In the genomic region with DNA sequence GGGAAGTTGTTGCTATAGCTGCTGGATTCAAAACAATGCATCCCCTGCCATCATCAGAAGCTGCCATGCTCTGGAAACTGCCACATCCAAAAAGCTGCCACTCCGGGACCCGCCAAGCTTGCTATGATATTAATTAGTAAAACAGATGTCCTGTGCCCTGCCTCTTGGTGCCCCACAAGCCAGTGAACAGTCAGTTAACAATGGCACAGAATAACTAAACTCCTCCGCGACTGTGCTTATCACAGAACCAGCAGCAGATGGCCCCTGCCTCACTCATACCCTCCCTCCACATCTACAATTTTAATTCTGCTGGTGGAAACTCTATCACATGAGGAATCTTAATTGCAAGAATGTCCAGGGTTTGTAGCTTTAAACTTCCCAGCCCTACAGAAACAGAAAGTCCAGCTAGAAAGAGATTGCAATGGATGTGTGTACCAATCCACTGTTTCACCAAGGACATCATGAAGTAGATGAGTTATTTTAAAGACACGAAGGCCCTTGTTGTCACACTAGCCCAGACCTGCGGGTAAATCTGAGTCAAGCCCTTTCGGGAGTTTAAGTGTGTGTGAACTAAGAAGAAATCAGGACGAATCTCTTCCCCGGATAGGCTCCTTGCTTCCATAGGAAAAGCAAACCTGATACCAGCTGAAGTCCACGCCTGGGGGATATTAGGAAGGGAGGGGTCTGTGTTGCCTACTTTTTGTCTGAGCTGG, we compare ENCODE assay signal across 19 cellular contexts. TPM values are rescaled to one million over a fixed set of nuclear protein-coding genes. Genes with fewer than 3 reads are reported as not detected.
DNase-seq lines count a peak whose midpoint lies in the region; ATAC-seq, FAIRE-seq and TF ChIP-seq lines count a peak whose summit lies in the region.
"Had no signal": no experiment of that assay in that cellular context is flagged by ENCODE, and none has a peak within 500 bp of the region (broad histone marks: within the 10 kb centered on the region; RNA-seq: fewer than 3 reads in every experiment).

No MANE protein-coding gene starts in this region.

- H3K23ac ChIP-seq in IMR-90 (ENCODE audit: low read depth, low read length): no peak overlapping the region

- no peaks in the 10 kb centered on the region for H3K27me3 ChIP-seq in IMR-90 (ENCODE audit: control insufficient read depth, insufficient read depth, low read length)
- no peaks in the 10 kb centered on the region for H3K27me3 ChIP-seq in PC-3 (ENCODE audit: low read length)
- no peaks in the 10 kb centered on the region for H3K27me3 ChIP-seq in endothelial cell of umbilical vein (ENCODE audit: control insufficient read depth in 2 of 2, insufficient read depth in 2 of 2, low read length in 2 of 2)
- no peaks in the 10 kb centered on the region for H3K27me3 ChIP-seq in neuron (ENCODE audit: insufficient read depth, low read length)
- H3K27me3 ChIP-seq in pancreas: no peaks in the 10 kb centered on the region
- H3K27me3 ChIP-seq: tibial artery had no signal

- H3K36me3 ChIP-seq in IMR-90 (ENCODE audit: control insufficient read depth, insufficient read depth, low read length) (no peaks in the 10 kb centered on the region), PC-3 (ENCODE audit: low read depth, low read length) (no peaks in the 10 kb centered on the region), endothelial cell of umbilical vein (ENCODE audit: control insufficient read depth in 2 of 2, extremely low read depth in 1 of 2, insufficient read depth in 2 of 2, low read length in 2 of 2) (no peaks in the 10 kb centered on the region), neuron (ENCODE audit: insufficient read depth, low read length) (no peaks in the 10 kb centered on the region), pancreas (no peaks in the 10 kb centered on the region)
- H3K36me3 ChIP-seq: tibial artery had no signal

- 0 out of 2 replicates have a peak overlapping the region, but pooled peaks have one; percentile 17 for H2AK5ac ChIP-seq in IMR-90 (ENCODE audit: low read depth, low read length)

- DNase-seq in IMR-90 (no peak), PC-3 (no peak), endothelial cell of umbilical vein (ENCODE audit: low read depth, low spot score) (no peak), mesenteric fat pad (ENCODE audit: low spot score) (no peak), pancreas (no peak), chondrocyte (ENCODE audit: low spot score) (no peak), glomerular visceral epithelial cell (ENCODE audit: extremely low spot score) (no peak)
- DNase-seq: activated CD4-positive, alpha-beta T cell treated with anti-CD3 and anti-CD28 coated beads, Interleukin-2, amount 50 U/mL, for 4 hours; amniotic stem cell; EL; Kasumi-1; NCI-H1436 treated with DMSO at 0.1 percent for 48 hours; NCI-H526 treated with DMSO at 0.1 percent for 48 hours; stimulated activated CD4-positive, alpha-beta T cell treated with anti-CD3 and anti-CD28 coated beads, Interleukin-2, amount 100 ng/mL, for 24 hours; T1000; tibial artery had no signal

- intact Hi-C loops in IMR-90 (cut with micrococcal nuclease) (loop anchor here (1.0 to 10.0 kb wide), 4 partner anchors 227 to 730 kb away; a partner anchor contains a TSS), PC-3 (cut with micrococcal nuclease) (loop anchor here (1.0 to 5.0 kb wide), 3 partner anchors 414 to 596 kb away; no protein-coding TSS in a partner anchor), endothelial cell of umbilical vein (cut with micrococcal nuclease) (loop anchor here (1.0 to 2.0 kb wide), 3 partner anchors 395 to 731 kb away; no protein-coding TSS in a partner anchor), pancreas (cut with DNase I) (no loop called here)

- TF ChIP-seq POLR2A in IMR-90 (IDR thresholded peaks at IDR 0.05; ENCODE audit: low read depth, low read length) (no peak), endothelial cell of umbilical vein (IDR thresholded peaks at IDR 0.05; ENCODE audit: low read depth, low read length) (no peak)

- H3K9ac ChIP-seq in IMR-90 (ENCODE audit: low read depth, low read length) (no peak overlapping the region), PC-3 (ENCODE audit: low read length) (no peak overlapping the region), endothelial cell of umbilical vein (replicated peaks; ENCODE audit: extremely low read depth, insufficient read depth, low read length) (no peak overlapping the region)

- no peak overlapping the region for H2BK120ac ChIP-seq in IMR-90 (ENCODE audit: low read depth, low read length)

- H4K8ac ChIP-seq in IMR-90 (ENCODE audit: low read depth in 2 of 2, low read length in 2 of 2): no peak overlapping the region

- 80% methylated on average over 3 of the region's 10 CpGs; no CpG with 5 or more reads in 1 of the 2 experiments for WGBS in IMR-90 (ENCODE audit: extremely low coverage in 2 of 2, insufficient read length in 1 of 2), 2 experiments
- WGBS in pancreas, 2 donors: 84 to 85% methylated on average over 10 of the region's 10 CpGs

- no peak overlapping the region for H3K27ac Mint-ChIP-seq in chondrocyte (ENCODE audit: unreplicated experiment)
- H3K27ac Mint-ChIP-seq: activated T-helper 1 cell treated with anti-CD3 and anti-CD28 coated beads, Interleukin-12 subunit alpha, Interleukin-12 subunit beta, Interleukin-2, Interleukin-4 antibody, amounts not matched to agents 30 ng/mL and 10 ng/mL and 1 ng/mL, durations not matched to agents 14 hours and 24 hours and 36 hours had no signal

- H2BK15ac ChIP-seq in IMR-90 (ENCODE audit: low read depth, low read length): no peak overlapping the region

- FAIRE-seq in endothelial cell of umbilical vein (lab: Jason Lieb, UNC) (no peak), pancreas (lab: Jason Lieb, UNC) (no peak)

- no peak overlapping the region for H3K4me3 Mint-ChIP-seq in chondrocyte (ENCODE audit: unreplicated experiment)
- H3K4me3 Mint-ChIP-seq: activated T-helper 1 cell treated with anti-CD3 and anti-CD28 coated beads, Interleukin-12 subunit alpha, Interleukin-12 subunit beta, Interleukin-2, Interleukin-4 antibody, amounts not matched to agents 30 ng/mL and 10 ng/mL and 1 ng/mL, durations not matched to agents 14 hours and 24 hours and 36 hours had no signal

- in situ Hi-C loops in IMR-90 (cut with MboI; ENCODE audit: low sequenced_read_pairs): no loop called here

- peaks cover 25% of the 10 kb centered on the region for H3K4me1 Mint-ChIP-seq in chondrocyte (ENCODE audit: low read depth)

- TF ChIP-seq CTCF in IMR-90 (conservative IDR thresholded peaks at IDR 0.05; ENCODE audit: low read depth, low read length) (no peak), PC-3 (conservative IDR thresholded peaks at IDR 0.05; ENCODE audit: low read depth, low read length) (no peak), endothelial cell of umbilical vein (IDR thresholded peaks at IDR 0.05; ENCODE audit: extremely low read depth in 1 of 2, insufficient read depth in 1 of 2, low read depth in 1 of 2, low read length in 2 of 2) (no peak), pancreas (IDR thresholded peaks at IDR 0.05) (no peak), chondrocyte (IDR thresholded peaks at IDR 0.05) (no peak)

- no peaks in the 10 kb centered on the region for H3K27me3 Mint-ChIP-seq in chondrocyte (ENCODE audit: low read depth)

- POLR2A ChIA-PET in IMR-90 (lab: Charles Lee; ENCODE audit: unreplicated experiment): no interaction called here
- POLR2A ChIA-PET in PC-3 (lab: Charles Lee; ENCODE audit: unreplicated experiment): no interaction called here
- POLR2A ChIA-PET in endothelial cell of umbilical vein (lab: Charles Lee): no interaction called here

- peak overlapping the region; percentile 63 for H2AK9ac ChIP-seq in IMR-90 (replicated peaks; ENCODE audit: low read depth, low read length, poor library complexity)

- CTCF ChIA-PET in IMR-90 (lab: Yijun Ruan, JAX): interaction anchor here (0.6 to 2.2 kb wide), 4 partner anchors 43 to 597 kb away, joined by 3 to 13 read pairs (median 4); no protein-coding TSS in a partner anchor
- CTCF ChIA-PET in PC-3 (lab: Charles Lee): interaction anchor here (2.2 kb wide), 1 partner anchor 597 kb away, joined by 24 read pairs; no protein-coding TSS in a partner anchor
- CTCF ChIA-PET in endothelial cell of umbilical vein (lab: Charles Lee): interaction anchor here (0.6 to 6.2 kb wide), 23 partner anchors 15 to 1117 kb away, joined by 3 to 205 read pairs (median 8); no protein-coding TSS in a partner anchor

- no peak overlapping the region for H2BK5ac ChIP-seq in IMR-90 (ENCODE audit: low read depth, low read length, poor library complexity, severe bottlenecking)

- no peaks in the 10 kb centered on the region for H3K79me1 ChIP-seq in IMR-90 (ENCODE audit: low read depth in 1 of 2, low read length in 2 of 2)

- no peak overlapping the region for H2BK20ac ChIP-seq in IMR-90 (ENCODE audit: low read depth, low read length)

- H3K4me3 ChIP-seq in IMR-90 (ENCODE audit: insufficient read depth, low read depth, low read length): no peak overlapping the region
- H3K4me3 ChIP-seq in PC-3 (ENCODE audit: low read length): no peak overlapping the region
- no peak overlapping the region for H3K4me3 ChIP-seq in endothelial cell of umbilical vein (replicated peaks in 1 of 3; ENCODE audit: insufficient read depth in 1 of 3, low read depth in 1 of 3, low read length in 3 of 3)
- no peak overlapping the region for H3K4me3 ChIP-seq in neuron (ENCODE audit: low read length)
- no peak overlapping the region for H3K4me3 ChIP-seq in pancreas
- H3K4me3 ChIP-seq: tibial artery had no signal

- H3K9me1 ChIP-seq in IMR-90 (ENCODE audit: insufficient read depth, low read length) (no peaks in the 10 kb centered on the region), endothelial cell of umbilical vein (replicated peaks; ENCODE audit: control insufficient read depth, extremely low read depth, insufficient read depth, low read length) (no peaks in the 10 kb centered on the region)

- no peaks in the 10 kb centered on the region for H3K79me2 ChIP-seq in PC-3 (ENCODE audit: low read length)
- no peaks in the 10 kb centered on the region for H3K79me2 ChIP-seq in endothelial cell of umbilical vein (ENCODE audit: control insufficient read depth, insufficient read depth, low read length)

- H3K4me2 ChIP-seq in IMR-90 (ENCODE audit: low read depth, low read length): no peak overlapping the region
- no peak overlapping the region for H3K4me2 ChIP-seq in PC-3 (ENCODE audit: low read length)
- H3K4me2 ChIP-seq in endothelial cell of umbilical vein (ENCODE audit: insufficient read depth, low read length): no peak overlapping the region

- H3K18ac ChIP-seq in IMR-90 (ENCODE audit: low read depth, low read length): no peak overlapping the region

- no peak for TF ChIP-seq RAD21 in IMR-90 (IDR thresholded peaks at IDR 0.05; ENCODE audit: low read length)

- no peak for ATAC-seq in IMR-90 (ENCODE audit: low read depth)
- no peak for ATAC-seq in PC-3
- no peak for ATAC-seq in pancreas
- ATAC-seq: Right ventricle myocardium inferior had no signal

- H3K4ac ChIP-seq in IMR-90 (ENCODE audit: low read depth, low read length): no peak overlapping the region

- H3K27ac ChIP-seq in IMR-90 (ENCODE audit: insufficient read depth, low read length) (no peak overlapping the region), PC-3 (ENCODE audit: low read length) (no peak overlapping the region), endothelial cell of umbilical vein (ENCODE audit: insufficient read depth, low read depth, low read length) (no peak overlapping the region), pancreas (no peak overlapping the region)

- no peak overlapping the region for H4K91ac ChIP-seq in IMR-90 (ENCODE audit: insufficient read depth, low read depth, low read length)

- no peak overlapping the region for H3K56ac ChIP-seq in IMR-90 (ENCODE audit: extremely low read depth, insufficient read depth, low read length)

- H3K9me3 ChIP-seq in IMR-90 (ENCODE audit: control insufficient read depth, insufficient read depth, low read length) (no peaks in the 10 kb centered on the region), PC-3 (ENCODE audit: low read length) (no peaks in the 10 kb centered on the region), endothelial cell of umbilical vein (replicated peaks; ENCODE audit: control insufficient read depth, insufficient read depth, low read length) (no peaks in the 10 kb centered on the region), neuron (ENCODE audit: low read length) (no peaks in the 10 kb centered on the region), pancreas (no peaks in the 10 kb centered on the region)
- H3K9me3 ChIP-seq: tibial artery had no signal

- H3K9me3 Mint-ChIP-seq in chondrocyte (ENCODE audit: low read depth): no peaks in the 10 kb centered on the region
- H3K9me3 Mint-ChIP-seq: activated T-helper 1 cell treated with anti-CD3 and anti-CD28 coated beads, Interleukin-12 subunit alpha, Interleukin-12 subunit beta, Interleukin-2, Interleukin-4 antibody, amounts not matched to agents 30 ng/mL and 10 ng/mL and 1 ng/mL, durations not matched to agents 14 hours and 24 hours and 36 hours had no signal

- no peak overlapping the region for H4K5ac ChIP-seq in IMR-90 (ENCODE audit: low read depth, low read length)

- dilution Hi-C loops in IMR-90 (cut with HindIII; ENCODE audit: low sequenced_read_pairs, unreplicated experiment) (no loop called here), endothelial cell of umbilical vein (cut with MboI; ENCODE audit: extremely low pct_ligation_motif_present, low sequenced_read_pairs) (no loop called here)

- no peak overlapping the region for H2AFZ ChIP-seq in IMR-90 (replicated peaks; ENCODE audit: low read length, poor library complexity)
- 0 out of 2 replicates have a peak overlapping the region, but pooled peaks have one; percentile 3 for H2AFZ ChIP-seq in PC-3 (ENCODE audit: low read length)
- peak overlapping the region; percentile 28 for H2AFZ ChIP-seq in endothelial cell of umbilical vein (ENCODE audit: low read depth, low read length)
- H2AFZ ChIP-seq in neuron (ENCODE audit: low read depth, low read length): peak overlapping the region; percentile 51

- H3K9me2 ChIP-seq in PC-3 (replicated peaks; ENCODE audit: low read length): no peaks in the 10 kb centered on the region

- BruUV-seq in IMR-90 (replicated peaks; lab: Mats Ljungman, UMichigan): no TSS peak
- no TSS peak for BruUV-seq in PC-3 (replicated peaks; lab: Mats Ljungman, UMichigan)
- BruUV-seq in endothelial cell of umbilical vein (replicated peaks; lab: Mats Ljungman, UMichigan): no TSS peak

- H4K20me1 ChIP-seq in IMR-90 (ENCODE audit: insufficient read depth, low read length): no peaks in the 10 kb centered on the region
- no peaks in the 10 kb centered on the region for H4K20me1 ChIP-seq in PC-3 (ENCODE audit: low read length)
- H4K20me1 ChIP-seq in endothelial cell of umbilical vein (replicated peaks; ENCODE audit: control insufficient read depth, extremely low read depth, insufficient read depth, low read length): no peaks in the 10 kb centered on the region

- peaks cover 3% of the 10 kb centered on the region for H3K4me1 ChIP-seq in IMR-90 (ENCODE audit: control insufficient read depth, insufficient read depth, low read length)
- peaks cover 24% of the 10 kb centered on the region for H3K4me1 ChIP-seq in PC-3 (ENCODE audit: insufficient read depth, low read length)
- H3K4me1 ChIP-seq in endothelial cell of umbilical vein (ENCODE audit: control insufficient read depth, extremely low read depth, insufficient read depth, low read length): peaks cover 11% of the 10 kb centered on the region
- peaks cover 15% of the 10 kb centered on the region for H3K4me1 ChIP-seq in neuron (ENCODE audit: insufficient read depth, low read length)
- H3K4me1 ChIP-seq in pancreas: no peaks in the 10 kb centered on the region

- no peaks in the 10 kb centered on the region for H3F3A ChIP-seq in PC-3 (ENCODE audit: low read length, unreplicated experiment)

- H3K14ac ChIP-seq in IMR-90 (replicated peaks; ENCODE audit: low read depth, low read length): no peak overlapping the region

- no peaks in the 10 kb centered on the region for H3K36me3 Mint-ChIP-seq in chondrocyte (ENCODE audit: low read depth)

RNA-seq across cellular contexts. Expression of a gene that starts 7.4 kb away (rescaled TPM):
- 3.9 and 5.8 TPM in 2 replicates for total RNA-seq in IMR-90 (2012; rRNA removed)
- polyA plus RNA-seq in IMR-90 (2012; rRNA removed): 5.9 and 7.4 TPM in 2 replicates
- polyA plus RNA-seq in IMR-90 (2012; cell fraction: cytosol; rRNA removed): 3.6 and 5.3 TPM in 2 replicates
- 1.6 and 3.7 TPM in 2 replicates for polyA plus RNA-seq in IMR-90 (2012; cell fraction: nucleus; rRNA removed; ENCODE audit: low replicate concordance)
- total RNA-seq in PC-3 (2014; rRNA removed): 2.9 and 8.3 TPM in 2 replicates
- total RNA-seq in endothelial cell of umbilical vein: 5.8 and 7.9 TPM in 2 replicates
- 3.4 and 3.9 TPM in 2 replicates for polyA plus RNA-seq in endothelial cell of umbilical vein
- 5.3 and 5.7 TPM in 2 replicates for polyA plus RNA-seq in endothelial cell of umbilical vein (2011; cell fraction: cytosol; rRNA removed)
- polyA plus RNA-seq in endothelial cell of umbilical vein (2011; cell fraction: nucleus; rRNA removed): 1.9 and 2.3 TPM in 2 replicates
- 3.8 and 4.7 TPM in 2 replicates for polyA plus RNA-seq in endothelial cell of umbilical vein (2012)
- polyA minus RNA-seq in endothelial cell of umbilical vein: 1.8 and 2.8 TPM in 2 replicates
- 4.8 TPM for polyA minus RNA-seq in endothelial cell of umbilical vein (2011; cell fraction: cytosol; rRNA and poly(A)+ RNA removed)
- 2.7 and 3.2 TPM in 2 replicates for polyA minus RNA-seq in endothelial cell of umbilical vein (2011; cell fraction: nucleus; rRNA and poly(A)+ RNA removed)
- total RNA-seq in mesenteric fat pad: 23.4 TPM
- 10 to 100 TPM in 3 of 6 donors, 1 to 10 TPM in 3; 8.0 to 12.9 (median 9.4) TPM for total RNA-seq in pancreas
- polyA plus RNA-seq in pancreas: 10 to 100 TPM; 15.1 to 18.0 TPM
- total RNA-seq in chondrocyte: 6.5 to 9.1 TPM (median 7.7 TPM) in 3 replicates

Comparison
In these comparisons a context has a peak if more than half of its experiments do, and no peak if none do; other contexts are left out.
1. intact Hi-C loops: an anchor here in IMR-90 (1.0 to 10.0 kb wide), PC-3 (1.0 to 5.0 kb wide) and endothelial cell of umbilical vein (1.0 to 2.0 kb wide); none called in pancreas.